Comparison of ENCODE assay signal across 22 cellular contexts in genomic region chr2:168365094-168365621, GRCh38.
"Had no signal": no experiment of that assay in that cellular context is flagged by ENCODE, and none has a peak within 500 bp of the region (broad histone marks: within the 10 kb centered on the region; RNA-seq: fewer than 3 reads in every experiment).

No MANE protein-coding gene starts in this region.

- DNase-seq: activated CD4-positive, alpha-beta T cell treated with anti-CD3 and anti-CD28 coated beads, Interleukin-2, amount 10 ng/mL, durations not matched to agents 24 days and 14 days; activated CD8-positive, alpha-beta memory T cell treated with anti-CD3 and anti-CD28 coated beads, Interleukin-2, amount 50 U/mL, for 4 hours; activated CD8-positive, alpha-beta T cell treated with anti-CD3 and anti-CD28 coated beads, Interleukin-2, amount 10 ng/mL, durations not matched to agents 7 days and 5 days; activated effector memory CD4-positive, alpha-beta T cell treated with anti-CD3 and anti-CD28 coated beads, Interleukin-2, amount 50 U/mL, for 16 hours; activated T-cell treated with anti-CD3 and anti-CD28 coated beads, Interleukin-2, amount 50 U/mL, for 48 hours; amniotic stem cell; caudate nucleus; colonic mucosa; kidney; left ventricle myocardium inferior; mesenchymal stem cell; natural killer cell; thyroid gland had no signal

- ATAC-seq: activated CD8-positive, alpha-beta T cell treated with anti-CD3 and anti-CD28 coated beads, Interleukin-2, amount 10 ng/mL, durations not matched to agents 7 days and 5 days; activated naive CD4-positive, alpha-beta T cell treated with anti-CD3 and anti-CD28 coated beads, Interleukin-2, amount 50 U/mL, for 72 hours; body of pancreas; natural killer cell; stimulated activated effector memory CD8-positive, alpha-beta T cell treated with anti-CD3 and anti-CD28 coated beads, Interleukin-12 subunit alpha, Interleukin-12 subunit beta, amount 100 ng/mL, for 72 hours; WTC11 had no signal

- H3K4me1 ChIP-seq: body of pancreas, colonic mucosa, esophagus muscularis mucosa, left ventricle myocardium inferior, parathyroid adenoma, thyroid gland, vagina had no signal

- H3K4me3 ChIP-seq: body of pancreas, colonic mucosa, esophagus muscularis mucosa, hepatocyte, left ventricle myocardium inferior, thyroid gland, vagina had no signal

- H3K27me3 ChIP-seq: body of pancreas, colonic mucosa, esophagus muscularis mucosa, hepatocyte, neutrophil, thyroid gland, vagina had no signal

- H3K27ac ChIP-seq: body of pancreas, colonic mucosa, esophagus muscularis mucosa, hepatocyte, left ventricle myocardium inferior, neutrophil, parathyroid adenoma, thyroid gland, vagina had no signal

- H3K9me3 ChIP-seq: body of pancreas, colonic mucosa, esophagus muscularis mucosa, left ventricle myocardium inferior, neutrophil, thyroid gland, vagina had no signal

- H3K36me3 ChIP-seq: colonic mucosa, esophagus muscularis mucosa, left ventricle myocardium inferior, neutrophil, thyroid gland, vagina had no signal
